ENCODE assay signal across 19 cellular contexts in the genomic region with DNA sequence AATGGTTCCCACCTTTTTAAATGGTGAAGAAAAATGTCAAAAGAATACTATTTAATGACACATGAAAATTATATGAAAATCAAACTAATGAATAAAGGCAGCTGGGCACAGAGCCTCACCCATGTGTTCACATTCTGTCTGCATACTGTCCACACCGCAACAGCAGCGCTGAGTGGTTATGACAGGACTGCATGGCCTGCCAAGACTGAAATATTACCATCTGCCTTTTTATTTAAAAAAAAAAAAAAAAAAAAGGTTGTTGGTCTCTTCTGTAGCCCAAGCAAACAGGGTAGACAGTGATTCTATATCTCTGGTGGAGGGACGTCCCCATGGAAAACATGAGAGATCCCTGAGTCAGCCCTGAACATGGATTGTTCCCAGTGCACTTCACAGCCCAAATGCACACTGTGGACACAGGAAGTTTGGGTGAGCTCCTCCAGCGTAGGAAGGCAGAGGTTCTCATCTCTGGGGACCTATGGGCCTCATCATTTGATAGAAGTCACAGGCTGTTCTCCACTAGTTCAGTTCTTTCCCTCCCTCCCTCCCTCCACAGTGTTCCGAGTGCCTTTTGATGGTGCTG. TPM values are rescaled to one million over a fixed set of nuclear protein-coding genes. Genes with fewer than 3 reads are reported as not detected.
DNase-seq lines count a peak whose midpoint lies in the region; ATAC-seq and TF ChIP-seq lines count a peak whose summit lies in the region.
"Had no signal": no experiment of that assay in that cellular context is flagged by ENCODE, and none has a peak within 500 bp of the region (broad histone marks: within the 10 kb centered on the region; RNA-seq: fewer than 3 reads in every experiment).

No MANE protein-coding gene starts in this region.

- H3K27ac Mint-ChIP-seq in activated naive CD8-positive, alpha-beta T cell treated with anti-CD3 and anti-CD28 coated beads, Interleukin-2, amount 10 ng/mL, durations not matched to agents 7 days and 5 days, result peak overlapping the region; percentile 26
- H3K27ac Mint-ChIP-seq in activated naive CD8-positive, alpha-beta T cell treated with anti-CD3 and anti-CD28 coated beads for 36 hours, result no peak overlapping the region
- H3K27ac Mint-ChIP-seq: CD4-positive, alpha-beta memory T cell had no signal

- H3K4me3 Mint-ChIP-seq in activated naive CD8-positive, alpha-beta T cell treated with anti-CD3 and anti-CD28 coated beads, Interleukin-2, amount 10 ng/mL, durations not matched to agents 7 days and 5 days, result no peak overlapping the region
- H3K4me3 Mint-ChIP-seq in activated naive CD8-positive, alpha-beta T cell treated with anti-CD3 and anti-CD28 coated beads for 36 hours, result no peak overlapping the region
- H3K4me3 Mint-ChIP-seq: CD4-positive, alpha-beta memory T cell had no signal

- H3K4me3 ChIP-seq in fibroblast of the aortic adventitia (ENCODE audit: low read depth, low read length), result no peak overlapping the region
- H3K4me3 ChIP-seq: BLaER1, SJCRH30 had no signal

- no peaks in the 10 kb centered on the region for H3K9me3 Mint-ChIP-seq in activated naive CD8-positive, alpha-beta T cell treated with anti-CD3 and anti-CD28 coated beads, Interleukin-2, amount 10 ng/mL, durations not matched to agents 7 days and 5 days
- H3K9me3 Mint-ChIP-seq in activated naive CD8-positive, alpha-beta T cell treated with anti-CD3 and anti-CD28 coated beads for 36 hours, result no peaks in the 10 kb centered on the region

- DNase-seq in activated naive CD8-positive, alpha-beta T cell treated with anti-CD3 and anti-CD28 coated beads, Interleukin-2, amount 10 ng/mL, durations not matched to agents 7 days and 5 days, result no peak
- DNase-seq in activated naive CD8-positive, alpha-beta T cell treated with anti-CD3 and anti-CD28 coated beads for 36 hours, result no peak
- DNase-seq in NCI-H1694 (lab: John Stamatoyannopoulos, UW) (peak; percentile 78), cerebellar cortex (ENCODE audit: low spot score) (peak; percentile 20), fibroblast of the aortic adventitia (ENCODE audit: low read depth) (peak; percentile 21), SW480 (ENCODE audit: low spot score) (no peak)
- no peak for DNase-seq in activated CD4-positive, alpha-beta T cell treated with anti-CD3 and anti-CD28 coated beads, Interleukin-2, amount 50 U/mL, for 1 hour
- no peak for DNase-seq in activated CD4-positive, alpha-beta T cell treated with anti-CD3 and anti-CD28 coated beads, Interleukin-2, amount 50 U/mL, for 48 hours
- DNase-seq: Calu3; CD4-positive, alpha-beta memory T cell; DMS53; NCI-H1092 treated with DMSO at 0.1 percent for 48 hours; NCI-H187; NCI-H2107; NCI-H524; PC-3; RPMI8226; SJCRH30 had no signal

- no peaks in the 10 kb centered on the region for H3K36me3 Mint-ChIP-seq in activated naive CD8-positive, alpha-beta T cell treated with anti-CD3 and anti-CD28 coated beads, Interleukin-2, amount 10 ng/mL, durations not matched to agents 7 days and 5 days
- no peaks in the 10 kb centered on the region for H3K36me3 Mint-ChIP-seq in activated naive CD8-positive, alpha-beta T cell treated with anti-CD3 and anti-CD28 coated beads for 36 hours
- H3K36me3 Mint-ChIP-seq: CD4-positive, alpha-beta memory T cell had no signal

- no peak for ATAC-seq in activated naive CD8-positive, alpha-beta T cell treated with anti-CD3 and anti-CD28 coated beads, Interleukin-2, amount 10 ng/mL, durations not matched to agents 7 days and 5 days (ENCODE audit: low read depth)
- ATAC-seq: PC-3 had no signal

- TF ChIP-seq CTCF in fibroblast of the aortic adventitia (IDR thresholded peaks at IDR 0.05; ENCODE audit: insufficient read depth, low read length), result no peak

- peaks cover 20% of the 10 kb centered on the region for H3K27me3 Mint-ChIP-seq in activated naive CD8-positive, alpha-beta T cell treated with anti-CD3 and anti-CD28 coated beads, Interleukin-2, amount 10 ng/mL, durations not matched to agents 7 days and 5 days
- H3K27me3 Mint-ChIP-seq in activated naive CD8-positive, alpha-beta T cell treated with anti-CD3 and anti-CD28 coated beads for 36 hours, result peaks cover 31% of the 10 kb centered on the region

- POLR2A ChIA-PET in activated naive CD8-positive, alpha-beta T cell treated with anti-CD3 and anti-CD28 coated beads, Interleukin-2, amount 10 ng/mL, durations not matched to agents 7 days and 5 days (lab: Charles Lee), result interaction anchor here (0.6 kb wide), 1 partner anchor 1588 kb away, joined by 3 read pairs; no protein-coding TSS in a partner anchor

- H3K4me1 Mint-ChIP-seq in activated naive CD8-positive, alpha-beta T cell treated with anti-CD3 and anti-CD28 coated beads, Interleukin-2, amount 10 ng/mL, durations not matched to agents 7 days and 5 days, result no peaks in the 10 kb centered on the region
- peaks cover 2% of the 10 kb centered on the region for H3K4me1 Mint-ChIP-seq in activated naive CD8-positive, alpha-beta T cell treated with anti-CD3 and anti-CD28 coated beads for 36 hours
- H3K4me1 Mint-ChIP-seq: CD4-positive, alpha-beta memory T cell had no signal

RNA-seq across cellular contexts. Expression of gene SHC3, which starts 44.9 kb away (rescaled TPM):
- not detected for total RNA-seq in activated naive CD8-positive, alpha-beta T cell treated with anti-CD3 and anti-CD28 coated beads, Interleukin-2, amount 10 ng/mL, durations not matched to agents 7 days and 5 days
- not detected for total RNA-seq in activated naive CD8-positive, alpha-beta T cell treated with anti-CD3 and anti-CD28 coated beads for 36 hours
- total RNA-seq in fibroblast of the aortic adventitia (ENCODE audit: low replicate concordance), result 26.5 and 28.0 TPM in 2 replicates
- total RNA-seq: SJCRH30 had no signal

Comparison
In these comparisons a context has a peak if more than half of its experiments do, and no peak if none do; other contexts are left out.
1. DNase-seq: peak in NCI-H1694 (single experiment), cerebellar cortex (single experiment) and fibroblast of the aortic adventitia (single experiment); none in activated naive CD8-positive, alpha-beta T cell treated with anti-CD3 and anti-CD28 coated beads, Interleukin-2, amount 10 ng/mL, durations not matched to agents 7 days and 5 days (single experiment), activated naive CD8-positive, alpha-beta T cell treated with anti-CD3 and anti-CD28 coated beads for 36 hours (single experiment), SW480 (single experiment), activated CD4-positive, alpha-beta T cell treated with anti-CD3 and anti-CD28 coated beads, Interleukin-2, amount 50 U/mL, for 1 hour (single experiment) and activated CD4-positive, alpha-beta T cell treated with anti-CD3 and anti-CD28 coated beads, Interleukin-2, amount 50 U/mL, for 48 hours (0 of 2).
2. RNA of gene SHC3, which starts 44.9 kb away (total RNA-seq): 26.5 to 28.0 TPM in fibroblast of the aortic adventitia; not detected in activated naive CD8-positive, alpha-beta T cell treated with anti-CD3 and anti-CD28 coated beads, Interleukin-2, amount 10 ng/mL, durations not matched to agents 7 days and 5 days and not detected in activated naive CD8-positive, alpha-beta T cell treated with anti-CD3 and anti-CD28 coated beads for 36 hours; every median in the first group is over 10 times any median in the second.